ENCODE assay signal across 8 cellular contexts in the genomic region with DNA sequence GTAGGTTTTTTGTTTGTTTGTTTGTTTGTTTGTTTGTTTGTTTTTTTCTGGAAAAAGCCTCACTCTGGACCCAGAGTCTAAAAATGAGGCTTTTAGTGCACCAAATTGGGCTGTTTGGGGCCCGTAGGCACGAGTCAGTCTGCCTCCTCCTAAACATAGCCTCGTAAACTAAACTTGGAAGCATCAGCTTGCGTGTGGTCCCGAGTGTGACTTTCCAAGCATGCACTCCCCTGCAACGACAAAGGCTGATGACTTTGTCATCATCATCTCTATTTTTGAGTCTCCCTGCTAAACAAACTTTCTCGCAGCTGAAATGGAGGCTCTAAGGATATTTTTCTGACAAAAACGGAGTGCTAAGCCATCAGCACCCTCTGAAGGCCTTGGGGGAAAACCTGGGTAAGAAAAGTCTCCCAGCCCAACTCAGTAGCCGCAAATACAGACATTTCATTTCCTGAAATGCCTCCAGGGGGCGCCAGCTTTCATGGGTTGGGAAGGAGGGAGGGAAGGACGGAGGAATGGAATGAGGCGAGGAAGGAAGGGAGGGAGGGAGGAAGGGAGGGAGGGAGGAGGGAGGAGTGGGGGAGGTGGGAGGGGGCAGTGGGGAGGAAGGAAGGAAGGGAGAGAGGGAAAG.
DNase-seq lines count a peak whose midpoint lies in the region; ATAC-seq and TF ChIP-seq lines count a peak whose summit lies in the region.

No MANE protein-coding gene starts in this region.

- no peak overlapping the region for H3K27ac ChIP-seq in SK-N-MC
- no peak overlapping the region for H3K27ac ChIP-seq in upper lobe of right lung

- no peaks in the 10 kb centered on the region for H3K9me3 ChIP-seq in SK-N-MC (ENCODE audit: low read depth, low read length)
- H3K9me3 ChIP-seq in upper lobe of right lung, result no peaks in the 10 kb centered on the region

- TF ChIP-seq CTCF in LNCaP clone FGC (IDR thresholded peaks at IDR 0.05; ENCODE audit: control insufficient read depth, extremely low read depth, insufficient read depth) (peak; percentile 65), upper lobe of right lung (IDR thresholded peaks at IDR 0.05) (peak; percentile 47)

- no peak overlapping the region for H3K9ac ChIP-seq in SK-N-MC (ENCODE audit: insufficient read length)

- TF ChIP-seq POLR2A in erythroblast (IDR thresholded peaks at IDR 0.05; ENCODE audit: low read length), result no peak

- ATAC-seq in upper lobe of right lung (peak; percentile 84), HG02852 (IDR thresholded peaks at IDR 0.05; ENCODE audit: unreplicated experiment) (no peak)

- no peaks in the 10 kb centered on the region for H3K27me3 ChIP-seq in upper lobe of right lung

- peaks cover 11% of the 10 kb centered on the region for H3K4me1 ChIP-seq in upper lobe of right lung

- DNase-seq in NCI-H1436 (lab: John Stamatoyannopoulos, UW) (peak; percentile 68), NCI-H1436 treated with DMSO at 0.1 percent for 48 hours (lab: John Stamatoyannopoulos, UW) (no peak), LNCaP clone FGC (ENCODE audit: low read depth) (no peak), SK-N-MC (ENCODE audit: low read depth, low spot score) (peak; percentile 2), erythroblast (lab: John Stamatoyannopoulos, UW) (peak; percentile 35 to 61), middle frontal gyrus (ENCODE audit: extremely low spot score, low spot score) (peak; percentile 74), upper lobe of right lung (peak; percentile 73)

- H3K4me3 ChIP-seq in LNCaP clone FGC (ENCODE audit: low read depth, low read length) (no peak overlapping the region), SK-N-MC (no peak overlapping the region), upper lobe of right lung (no peak overlapping the region)

- intact Hi-C loops in upper lobe of right lung (cut with DNase I), result loop anchor here (10.0 kb wide), 1 partner anchor 253 kb away; no protein-coding TSS in a partner anchor

- no peaks in the 10 kb centered on the region for H3K36me3 ChIP-seq in SK-N-MC (ENCODE audit: insufficient read depth, low read length)
- no peaks in the 10 kb centered on the region for H3K36me3 ChIP-seq in upper lobe of right lung

Comparison
In these comparisons a context has a peak if more than half of its experiments do, and no peak if none do; other contexts are left out.
1. DNase-seq: peak in NCI-H1436 (single experiment), SK-N-MC (single experiment), erythroblast (2 of 2), middle frontal gyrus (single experiment) and upper lobe of right lung (single experiment); none in NCI-H1436 treated with DMSO at 0.1 percent for 48 hours (single experiment) and LNCaP clone FGC (single experiment).